In the genomic region with DNA sequence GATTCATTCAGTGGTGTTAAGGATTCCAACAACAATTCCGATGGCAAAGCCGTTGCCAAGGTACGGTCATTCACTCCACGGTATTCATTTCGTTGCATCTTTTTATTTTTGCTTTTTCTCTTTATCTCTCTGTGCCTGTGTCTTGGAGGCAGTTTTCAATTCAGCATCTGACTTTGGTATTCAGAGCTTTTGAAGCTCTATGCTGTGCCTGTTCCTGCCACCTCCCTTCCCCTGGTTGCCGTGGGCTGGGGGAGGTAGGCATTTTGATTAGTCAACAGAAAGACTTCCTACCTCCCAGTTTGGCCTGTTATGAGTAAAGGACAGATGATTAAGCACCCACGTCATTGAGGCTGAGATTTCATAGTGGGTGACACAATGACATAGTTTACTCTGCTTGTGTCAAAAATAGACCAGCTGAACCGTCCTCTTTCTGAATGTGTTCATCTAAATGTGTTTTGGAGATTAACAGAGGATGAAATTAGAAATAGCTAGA, we compare ENCODE assay signal across 8 cellular contexts.
DNase-seq lines count a peak whose midpoint lies in the region; ATAC-seq and TF ChIP-seq lines count a peak whose summit lies in the region.

No MANE protein-coding gene starts in this region.

- no peaks in the 10 kb centered on the region for H3K9me3 ChIP-seq in mucosa of rectum (ENCODE audit: control insufficient read depth in 2 of 2, low read length in 2 of 2)

- ATAC-seq in HG03457 (IDR thresholded peaks at IDR 0.05; ENCODE audit: unreplicated experiment): peak; percentile 42
- peak; percentile 48 for ATAC-seq in activated CD4-positive, alpha-beta T cell treated with anti-CD3 and anti-CD28 coated beads for 36 hours

- H3K27ac ChIP-seq in ACC112 (ENCODE audit: low read depth, low read length): peak overlapping the region; percentile 86
- H3K27ac ChIP-seq in mucosa of rectum (ENCODE audit: low read depth in 2 of 2, low read length in 2 of 2): peak overlapping the region; percentile 85 to 90

- CTCF ChIA-PET in activated CD4-positive, alpha-beta T cell treated with anti-CD3 and anti-CD28 coated beads for 36 hours (lab: Charles Lee): interaction anchor here (1.1 to 3.8 kb wide), 7 partner anchors 11 to 214 kb away, joined by 4 to 48 read pairs (median 21); a partner anchor contains a TSS

- peak overlapping the region; percentile 64 to 91 for H3K9ac ChIP-seq in mucosa of rectum (ENCODE audit: low read depth in 1 of 2, low read length in 2 of 2)

- H3K36me3 ChIP-seq in ACC112 (ENCODE audit: insufficient read depth, low read length) (peaks cover 25% of the 10 kb centered on the region), mucosa of rectum (ENCODE audit: control insufficient read depth in 2 of 2, insufficient read depth in 2 of 2, low read length in 2 of 2) (peaks cover 13 to 16% of the 10 kb centered on the region in 2 donors)

- no peaks in the 10 kb centered on the region for H3K27me3 Mint-ChIP-seq in activated CD4-positive, alpha-beta T cell treated with anti-CD3 and anti-CD28 coated beads for 36 hours

- H3K79me2 ChIP-seq in ACC112 (ENCODE audit: control insufficient read depth, insufficient read depth, low read length, unreplicated experiment): peaks cover 75% of the 10 kb centered on the region

- peak overlapping the region; percentile 87 for H3K4me3 Mint-ChIP-seq in activated CD4-positive, alpha-beta T cell treated with anti-CD3 and anti-CD28 coated beads for 36 hours

- peak overlapping the region; percentile 90 for H3K4me3 ChIP-seq in ACC112 (ENCODE audit: low read depth, low read length)
- peak overlapping the region; percentile 61 to 81 for H3K4me3 ChIP-seq in mucosa of rectum (ENCODE audit: low read length in 2 of 2)

- peak; percentile 31 for TF ChIP-seq POLR2A in GM19099 (IDR thresholded peaks at IDR 0.05; ENCODE audit: extremely low read depth, insufficient read length, low read depth)

- H3K27me3 ChIP-seq in ACC112 (ENCODE audit: insufficient read depth, low read length) (no peaks in the 10 kb centered on the region), mucosa of rectum (ENCODE audit: control insufficient read depth in 2 of 2, insufficient read depth in 2 of 2, low read length in 2 of 2) (no peaks in the 10 kb centered on the region)

- H3K36me3 Mint-ChIP-seq in activated CD4-positive, alpha-beta T cell treated with anti-CD3 and anti-CD28 coated beads for 36 hours (ENCODE audit: low read depth): peaks cover 72% of the 10 kb centered on the region

- peak overlapping the region; percentile 100 for H3K27ac Mint-ChIP-seq in activated CD4-positive, alpha-beta T cell treated with anti-CD3 and anti-CD28 coated beads for 36 hours

- H3K4me1 ChIP-seq in ACC112 (ENCODE audit: control insufficient read depth, insufficient read depth, low read length, unreplicated experiment): peaks cover 75% of the 10 kb centered on the region
- H3K4me1 ChIP-seq in mucosa of rectum (ENCODE audit: control insufficient read depth in 2 of 2, insufficient read depth in 2 of 2, low read length in 2 of 2): peaks cover 36 to 42% of the 10 kb centered on the region in 2 donors

- peak; percentile 89 for DNase-seq in activated CD4-positive, alpha-beta T cell treated with anti-CD3 and anti-CD28 coated beads for 36 hours
- DNase-seq in dedifferentiated amniotic fluid mesenchymal stem cell (ENCODE audit: extremely low spot score): peak; percentile 83
- DNase-seq in stimulated activated CD8-positive, alpha-beta memory T cell treated with anti-CD3 and anti-CD28 coated beads, Interleukin-7, amount 100 ng/mL, for 4 hours (ENCODE audit: low read depth in 2 of 2): peak; percentile 67 to 77
- DNase-seq in RPMI8226: no peak

- H3K4me1 Mint-ChIP-seq in activated CD4-positive, alpha-beta T cell treated with anti-CD3 and anti-CD28 coated beads for 36 hours: peaks cover 95% of the 10 kb centered on the region

- H2AFZ ChIP-seq in ACC112 (ENCODE audit: low read length, unreplicated experiment): no peak overlapping the region

- no peaks in the 10 kb centered on the region for H3K9me3 Mint-ChIP-seq in activated CD4-positive, alpha-beta T cell treated with anti-CD3 and anti-CD28 coated beads for 36 hours (ENCODE audit: low read depth)

- intact Hi-C loops in activated CD4-positive, alpha-beta T cell treated with anti-CD3 and anti-CD28 coated beads for 36 hours (cut with DNase I, micrococcal nuclease): loop anchor here (1.0 to 10.0 kb wide), 7 partner anchors 11 to 1479 kb away; no protein-coding TSS in a partner anchor

- POLR2A ChIA-PET in activated CD4-positive, alpha-beta T cell treated with anti-CD3 and anti-CD28 coated beads for 36 hours (lab: Charles Lee): interaction anchor here (0.5 to 3.8 kb wide), 22 partner anchors 9 to 1272 kb away, joined by 3 to 108 read pairs (median 10); a partner anchor contains a TSS
